ENCODE assay signal across 8 cellular contexts in the genomic region with DNA sequence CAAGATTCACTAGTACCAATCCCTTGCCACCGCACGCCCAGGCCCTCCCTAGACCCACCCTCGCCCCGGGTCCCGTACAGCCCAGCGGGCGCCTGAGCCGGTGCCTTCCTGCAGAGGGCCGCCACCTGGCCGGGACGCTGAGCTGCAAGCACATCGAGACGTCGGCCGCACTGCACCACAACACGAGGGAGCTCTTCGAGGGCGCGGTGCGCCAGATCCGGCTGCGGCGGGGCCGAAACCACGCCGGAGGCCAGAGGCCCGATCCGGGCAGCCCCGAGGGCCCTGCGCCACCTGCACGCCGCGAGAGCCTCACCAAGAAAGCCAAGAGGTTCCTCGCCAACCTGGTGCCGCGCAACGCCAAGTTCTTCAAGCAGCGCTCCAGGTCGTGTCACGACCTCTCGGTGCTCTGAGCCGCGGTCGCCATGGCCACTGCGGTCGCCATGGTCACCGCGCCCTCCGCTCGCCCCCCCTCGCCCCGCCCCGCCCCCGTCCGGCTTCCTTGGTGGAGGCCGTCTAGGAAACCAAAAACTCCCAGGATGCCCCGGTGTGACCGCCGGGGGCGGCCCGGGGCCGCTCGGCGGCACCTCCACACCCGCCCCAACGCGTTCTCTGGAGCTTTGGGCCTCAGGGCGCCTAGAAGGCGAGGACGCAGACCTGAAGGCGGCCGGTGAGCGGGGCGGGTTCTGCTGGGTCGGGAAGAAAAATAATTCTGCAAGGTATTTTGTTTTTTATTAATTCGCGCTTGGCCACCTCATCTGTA. TPM values are rescaled to one million over a fixed set of nuclear protein-coding genes. Genes with fewer than 3 reads are reported as not detected.
DNase-seq lines count a peak whose midpoint lies in the region; ATAC-seq and TF ChIP-seq lines count a peak whose summit lies in the region.

No MANE protein-coding gene starts in this region.

- H3K27ac Mint-ChIP-seq in CD4-positive, CD25-positive, alpha-beta regulatory T cell: peak overlapping the region; percentile 95 to 98 (median 97)

- 4 to 13% (median 7%) methylated on average over 29 to 77 of the region's 77 CpGs for WGBS in heart left ventricle, 4 donors
- WGBS in aorta, 2 donors: 2 to 3% methylated on average over 69 to 77 of the region's 77 CpGs

- peak overlapping the region; percentile 85 for H3K27ac ChIP-seq in CD4-positive, CD25-positive, alpha-beta regulatory T cell (ENCODE audit: insufficient read depth, low read length, poor library complexity, severe bottlenecking)
- peak overlapping the region in 5 of 12 donors; percentile 2 to 71 (median 39) for H3K27ac ChIP-seq in heart left ventricle
- no peak overlapping the region for H3K27ac ChIP-seq in aorta (ENCODE audit: low read depth in 1 of 2, low read length in 2 of 2)

- no peaks in the 10 kb centered on the region for H3K9me3 ChIP-seq in CD4-positive, CD25-positive, alpha-beta regulatory T cell (ENCODE audit: control insufficient read depth in 2 of 2, low read length in 2 of 2)
- no peaks in the 10 kb centered on the region for H3K9me3 ChIP-seq in heart left ventricle
- H3K9me3 ChIP-seq in aorta (ENCODE audit: control insufficient read depth, low read length): no peaks in the 10 kb centered on the region

- H3K36me3 Mint-ChIP-seq in CD4-positive, CD25-positive, alpha-beta regulatory T cell: peaks cover 9% of the 10 kb centered on the region

- peak overlapping the region; percentile 91 to 98 (median 96) for H3K4me3 Mint-ChIP-seq in CD4-positive, CD25-positive, alpha-beta regulatory T cell

- peak overlapping the region; percentile 91 for H3K4me3 ChIP-seq in CD4-positive, CD25-positive, alpha-beta regulatory T cell (ENCODE audit: low read depth, low read length)
- H3K4me3 ChIP-seq in heart left ventricle: peak overlapping the region; percentile 33 to 73 (median 60)
- peak overlapping the region; percentile 6 to 70 for H3K4me3 ChIP-seq in aorta (ENCODE audit: low read length in 2 of 2)

- intact Hi-C loops in heart left ventricle (cut with DNase I): no loop called here
- intact Hi-C loops in aorta (cut with DNase I): no loop called here

- TF ChIP-seq CTCF in heart left ventricle (IDR thresholded peaks at IDR 0.05): no peak

- no peaks in the 10 kb centered on the region for H3K27me3 Mint-ChIP-seq in CD4-positive, CD25-positive, alpha-beta regulatory T cell

- peak in 1 of 2 donors; percentile 17 for TF ChIP-seq POLR2A in heart left ventricle (IDR thresholded peaks at IDR 0.05)

- ATAC-seq in CD4-positive, CD25-positive, alpha-beta regulatory T cell (ENCODE audit: low read depth in 2 of 2): peak; percentile 68 to 69
- peak; percentile 60 for ATAC-seq in GM19397 (IDR thresholded peaks at IDR 0.05; ENCODE audit: unreplicated experiment)
- peak; percentile 37 for ATAC-seq in HG03565 (IDR thresholded peaks at IDR 0.05; ENCODE audit: unreplicated experiment)
- ATAC-seq in heart left ventricle: peak; percentile 25 to 85 (median 78)
- ATAC-seq in aorta (ENCODE audit: low FRiP score): peak; percentile 85

- H3K27me3 ChIP-seq in CD4-positive, CD25-positive, alpha-beta regulatory T cell (ENCODE audit: control insufficient read depth, insufficient read depth, low read length): no peaks in the 10 kb centered on the region
- no peaks in the 10 kb centered on the region for H3K27me3 ChIP-seq in heart left ventricle
- no peaks in the 10 kb centered on the region for H3K27me3 ChIP-seq in aorta (ENCODE audit: control insufficient read depth in 1 of 2, insufficient read depth in 2 of 2, low read length in 1 of 2)

- no peaks in the 10 kb centered on the region for H3K36me3 ChIP-seq in CD4-positive, CD25-positive, alpha-beta regulatory T cell (ENCODE audit: control insufficient read depth, insufficient read depth, low read length)
- H3K36me3 ChIP-seq in heart left ventricle (no peaks in the 10 kb centered on the region), aorta (ENCODE audit: control insufficient read depth in 1 of 2, insufficient read depth in 2 of 2, low read length in 1 of 2) (no peaks in the 10 kb centered on the region)

- H3K4me1 Mint-ChIP-seq in CD4-positive, CD25-positive, alpha-beta regulatory T cell: peaks cover 5 to 74% (median 38%) of the 10 kb centered on the region in 4 donors

- peak; percentile 75 to 92 (median 75) for DNase-seq in CD4-positive, CD25-positive, alpha-beta regulatory T cell
- DNase-seq in RPMI8226 (peak; percentile 88), heart left ventricle (peak; percentile 62 to 81 (median 72)), retina (peak; percentile 93), aorta (peak; percentile 81 to 91)
- peak; percentile 78 for DNase-seq in activated naive CD4-positive, alpha-beta T cell treated with Interleukin-2 at 50 U/mL for 16 hours

- peaks cover 41% of the 10 kb centered on the region for H3K4me1 ChIP-seq in CD4-positive, CD25-positive, alpha-beta regulatory T cell (ENCODE audit: control insufficient read depth, insufficient read depth, low read length, poor library complexity, severe bottlenecking)
- H3K4me1 ChIP-seq in heart left ventricle (peaks cover 0 to 28% (median 9%) of the 10 kb centered on the region in 12 donors), aorta (ENCODE audit: control insufficient read depth in 1 of 2, insufficient read depth in 2 of 2, low read length in 2 of 2) (no peaks in the 10 kb centered on the region)

- peaks cover 0 to 1% (median 0%) of the 10 kb centered on the region in 7 donors for H3K9me3 Mint-ChIP-seq in CD4-positive, CD25-positive, alpha-beta regulatory T cell

RNA-seq across cellular contexts. Expression of gene REM2, which starts 3.7 kb away (rescaled TPM):
- 11.1 TPM for total RNA-seq in CD4-positive, CD25-positive, alpha-beta regulatory T cell
- 1 to 10 TPM in 3 of 4 donors, under 1 TPM in 1; 0.61 to 2.6 (median 1.4) TPM for polyA plus RNA-seq in CD4-positive, CD25-positive, alpha-beta regulatory T cell
- total RNA-seq in heart left ventricle: under 1 TPM in 1 of 9 donors, not detected in 8; 0.21 TPM
- under 1 TPM in 1 of 2 donors, not detected in 1; 0.06 TPM for polyA plus RNA-seq in heart left ventricle
- under 1 TPM; 0.36 to 0.75 TPM for total RNA-seq in aorta
- under 1 TPM in 1 of 2 donors, not detected in 1; 0.92 TPM for polyA plus RNA-seq in aorta

RNA-seq across cellular contexts. Expression of gene LRP10, which starts 15.1 kb away (rescaled TPM):
- total RNA-seq in CD4-positive, CD25-positive, alpha-beta regulatory T cell: 111 TPM
- 100 to 1,000 TPM in 1 of 4 donors, 10 to 100 TPM in 3; 78.7 to 108 (median 88.3) TPM for polyA plus RNA-seq in CD4-positive, CD25-positive, alpha-beta regulatory T cell
- total RNA-seq in heart left ventricle (100 to 1,000 TPM in 3 of 9 donors, 10 to 100 TPM in 6; 47.9 to 128 (median 64.5) TPM), aorta (100 to 1,000 TPM; 161 to 187 TPM)
- polyA plus RNA-seq in heart left ventricle (10 to 100 TPM; 11.0 to 99.9 TPM), aorta (100 to 1,000 TPM in 1 of 2 donors, 10 to 100 TPM in 1; 53.0 to 134 TPM)

RNA-seq across cellular contexts. Expression of gene RBM23, which starts 32.3 kb away (rescaled TPM):
- total RNA-seq in CD4-positive, CD25-positive, alpha-beta regulatory T cell: 108 TPM
- polyA plus RNA-seq in CD4-positive, CD25-positive, alpha-beta regulatory T cell: 10 to 100 TPM; 43.1 to 54.0 (median 46.7) TPM
- 10 to 100 TPM; 35.4 to 45.0 (median 41.6) TPM for total RNA-seq in heart left ventricle
- polyA plus RNA-seq in heart left ventricle: 10 to 100 TPM; 14.8 to 52.7 TPM
- 10 to 100 TPM; 65.4 to 72.6 TPM for total RNA-seq in aorta
- polyA plus RNA-seq in aorta: 10 to 100 TPM; 19.9 to 54.3 TPM

RNA-seq across cellular contexts. Expression of gene PRMT5, which starts 42.5 kb away (rescaled TPM):
- 19.3 TPM for total RNA-seq in CD4-positive, CD25-positive, alpha-beta regulatory T cell
- polyA plus RNA-seq in CD4-positive, CD25-positive, alpha-beta regulatory T cell: 10 to 100 TPM; 37.4 to 43.3 (median 40.5) TPM
- total RNA-seq in heart left ventricle (10 to 100 TPM; 37.2 to 60.2 (median 48.8) TPM), aorta (10 to 100 TPM; 32.0 to 36.5 TPM)
- polyA plus RNA-seq in heart left ventricle (100 to 1,000 TPM in 1 of 2 donors, 10 to 100 TPM in 1; 10.4 to 101 TPM), aorta (10 to 100 TPM; 27.7 to 36.2 TPM)

RNA-seq across cellular contexts. Expression of gene MMP14, which starts 50.3 kb away (rescaled TPM):
- 1.0 TPM for total RNA-seq in CD4-positive, CD25-positive, alpha-beta regulatory T cell
- not detected for polyA plus RNA-seq in CD4-positive, CD25-positive, alpha-beta regulatory T cell
- total RNA-seq in heart left ventricle (10 to 100 TPM; 14.0 to 90.6 (median 24.8) TPM), aorta (100 to 1,000 TPM; 206 to 250 TPM)
- polyA plus RNA-seq in heart left ventricle (10 to 100 TPM; 18.9 to 25.7 TPM), aorta (10 to 100 TPM; 29.8 to 99.2 TPM)

Comparison
In these comparisons a context has a peak if more than half of its experiments do, and no peak if none do; other contexts are left out.
1. H3K4me3 ChIP-seq: peak in every context shown above with its lines; median percentile 91 in CD4-positive, CD25-positive, alpha-beta regulatory T cell; 60 in heart left ventricle; 38 in aorta.